19 cellular contexts compared by ENCODE assay signal in genomic region chr7:105189859-105190492, GRCh38.
DNase-seq lines count a peak whose midpoint lies in the region; ATAC-seq and TF ChIP-seq lines count a peak whose summit lies in the region.
"Had no signal": no experiment of that assay in that cellular context is flagged by ENCODE, and none has a peak within 500 bp of the region (broad histone marks: within the 10 kb centered on the region; RNA-seq: fewer than 3 reads in every experiment).

No MANE protein-coding gene starts in this region.

- H3K4me1 ChIP-seq in SK-N-SH (ENCODE audit: control insufficient read depth in 1 of 2, insufficient read depth in 2 of 2, low read depth in 1 of 2, low read length in 1 of 2) (peaks cover 0 to 7% of the 10 kb centered on the region in 2 experiments; a peak in 1 of 4 replicates), IMR-90 (ENCODE audit: control insufficient read depth, insufficient read depth, low read length) (peaks cover 9% of the 10 kb centered on the region), endodermal cell (ENCODE audit: control insufficient read depth, insufficient read depth, low read length) (no peaks in the 10 kb centered on the region), neuronal stem cell (ENCODE audit: control insufficient read depth in 2 of 2, insufficient read depth in 1 of 2, low read depth in 1 of 2, low read length in 2 of 2) (peaks cover 1 to 2% of the 10 kb centered on the region in 2 donors)
- H3K4me1 ChIP-seq: BE2C had no signal

- no TSS peak for BruUV-seq in IMR-90 (replicated peaks; lab: Mats Ljungman, UMichigan)

- H2AK5ac ChIP-seq in IMR-90 (ENCODE audit: low read depth, low read length) (no peak overlapping the region), neuronal stem cell (ENCODE audit: low read depth, low read length) (no peak overlapping the region)

- H3K14ac ChIP-seq in IMR-90 (replicated peaks; ENCODE audit: low read depth, low read length) (no peak overlapping the region), neuronal stem cell (ENCODE audit: low read length) (peak overlapping the region; percentile 41)

- H4K20me1 ChIP-seq in SK-N-SH (ENCODE audit: insufficient read depth) (peaks cover 11% of the 10 kb centered on the region; the same call in 1 of the 2 replicates), IMR-90 (ENCODE audit: insufficient read depth, low read length) (peaks cover 25% of the 10 kb centered on the region; the same call in 1 of the 2 replicates)

- CTCF ChIA-PET in SK-N-SH (lab: Yijun Ruan, JAX) (interaction anchor here (0.7 to 1.3 kb wide), 2 partner anchors 9 to 299 kb away, joined by 3 to 5 read pairs; no protein-coding TSS in a partner anchor), IMR-90 (lab: Yijun Ruan, JAX) (no interaction called here)

- H2AFZ ChIP-seq in SK-N-SH (ENCODE audit: low read depth) (no peak overlapping the region), IMR-90 (replicated peaks; ENCODE audit: low read length, poor library complexity) (no peak overlapping the region), neuronal stem cell (ENCODE audit: low read length) (no peak overlapping the region)
- H2AFZ ChIP-seq: GM23248 had no signal

- no peak overlapping the region for H3K4ac ChIP-seq in IMR-90 (ENCODE audit: low read depth, low read length)
- H3K4ac ChIP-seq in neuronal stem cell (ENCODE audit: low read length), result no peak overlapping the region

- H3K23ac ChIP-seq in IMR-90 (ENCODE audit: low read depth, low read length) (no peak overlapping the region), neuronal stem cell (ENCODE audit: low read depth, low read length, poor library complexity) (no peak overlapping the region)

- peak overlapping the region; percentile 28 for H3K27ac Mint-ChIP-seq in endodermal cell
- H3K27ac Mint-ChIP-seq: CD4-positive, alpha-beta T cell had no signal

- no peak for TF ChIP-seq EP300 in SK-N-SH (IDR thresholded peaks at IDR 0.05; ENCODE audit: borderline replicate concordance in 1 of 2, low read depth in 1 of 2, low read length in 1 of 2)

- H3K56ac ChIP-seq in IMR-90 (ENCODE audit: extremely low read depth, insufficient read depth, low read length), result no peak overlapping the region

- TF ChIP-seq CTCF in SK-N-SH (IDR thresholded peaks at IDR 0.05) (no peak), IMR-90 (conservative IDR thresholded peaks at IDR 0.05; ENCODE audit: low read depth, low read length) (no peak), endodermal cell (conservative IDR thresholded peaks at IDR 0.05) (no peak), GM20000 (IDR thresholded peaks at IDR 0.05; ENCODE audit: extremely low read depth, missing control alignments) (no peak)

- no peaks in the 10 kb centered on the region for H3K4me1 Mint-ChIP-seq in endodermal cell

- H3K9me3 Mint-ChIP-seq in endodermal cell, result no peaks in the 10 kb centered on the region
- H3K9me3 Mint-ChIP-seq: CD4-positive, alpha-beta T cell had no signal

- no peaks in the 10 kb centered on the region for H3K36me3 Mint-ChIP-seq in endodermal cell (ENCODE audit: low read depth)

- H2BK20ac ChIP-seq in IMR-90 (ENCODE audit: low read depth, low read length), result no peak overlapping the region

- peaks cover 2% of the 10 kb centered on the region for H3K79me2 ChIP-seq in SK-N-SH (ENCODE audit: insufficient read depth)

- H2BK12ac ChIP-seq in neuronal stem cell (ENCODE audit: low read length), result no peak overlapping the region

- peaks cover 10% of the 10 kb centered on the region; the same call in 1 of the 2 replicates for H3K9me1 ChIP-seq in IMR-90 (ENCODE audit: insufficient read depth, low read length)

- H4K8ac ChIP-seq in IMR-90 (ENCODE audit: low read depth in 2 of 2, low read length in 2 of 2), result no peak overlapping the region
- no peak overlapping the region for H4K8ac ChIP-seq in neuronal stem cell (ENCODE audit: low read depth, low read length)

- no peaks in the 10 kb centered on the region for H3K27me3 Mint-ChIP-seq in endodermal cell (ENCODE audit: insufficient read depth)
- H3K27me3 Mint-ChIP-seq: CD4-positive, alpha-beta T cell had no signal

- H3K9ac ChIP-seq in SK-N-SH, result no peak overlapping the region
- H3K9ac ChIP-seq in IMR-90 (ENCODE audit: low read depth, low read length), result no peak overlapping the region
- H3K9ac ChIP-seq in endodermal cell (ENCODE audit: extremely low read depth, low read length, poor library complexity, severe bottlenecking), result no peak overlapping the region
- peak overlapping the region; percentile 63 for H3K9ac ChIP-seq in neuronal stem cell (ENCODE audit: low read depth, low read length, poor library complexity)
- H3K9ac ChIP-seq: GM23248, KMS-11 had no signal

- no peak overlapping the region for H2BK5ac ChIP-seq in IMR-90 (ENCODE audit: low read depth, low read length, poor library complexity, severe bottlenecking)
- no peak overlapping the region for H2BK5ac ChIP-seq in neuronal stem cell (ENCODE audit: low read length)

- no peaks in the 10 kb centered on the region for H3K9me3 ChIP-seq in SK-N-SH
- H3K9me3 ChIP-seq in IMR-90 (ENCODE audit: control insufficient read depth, insufficient read depth, low read length), result no peaks in the 10 kb centered on the region
- H3K9me3 ChIP-seq in endodermal cell (ENCODE audit: control insufficient read depth, low read length), result no peaks in the 10 kb centered on the region
- H3K9me3 ChIP-seq in neuronal stem cell (replicated peaks in 1 of 2; ENCODE audit: control insufficient read depth in 2 of 2, insufficient read depth in 1 of 2, low read depth in 1 of 2, low read length in 2 of 2), result no peaks in the 10 kb centered on the region
- H3K9me3 ChIP-seq: BE2C had no signal

- H3K36me3 ChIP-seq in SK-N-SH (replicated peaks in 1 of 2; ENCODE audit: control insufficient read depth in 1 of 2, insufficient read depth in 2 of 2, low read length in 1 of 2) (peaks cover 0 to 11% of the 10 kb centered on the region in 2 experiments), IMR-90 (ENCODE audit: control insufficient read depth, insufficient read depth, low read length) (no peaks in the 10 kb centered on the region), endodermal cell (ENCODE audit: control insufficient read depth, insufficient read depth, low read length) (no peaks in the 10 kb centered on the region), neuronal stem cell (replicated peaks in 1 of 2; ENCODE audit: control insufficient read depth in 2 of 2, insufficient read depth in 2 of 2, low read length in 2 of 2) (no peaks in the 10 kb centered on the region)
- H3K36me3 ChIP-seq: BE2C had no signal

- H3K4me3 ChIP-seq in SK-N-SH (ENCODE audit: low read depth in 2 of 2, low read length in 1 of 2), result no peak overlapping the region
- H3K4me3 ChIP-seq in IMR-90 (ENCODE audit: insufficient read depth, low read depth, low read length), result no peak overlapping the region
- H3K4me3 ChIP-seq in endodermal cell (ENCODE audit: low read length), result no peak overlapping the region
- H3K4me3 ChIP-seq in neuronal stem cell (ENCODE audit: low read length in 2 of 2), result no peak overlapping the region
- H3K4me3 ChIP-seq: GM23248 had no signal

- WGBS in SK-N-SH (ENCODE audit: low lambda C conversion rate), result 98% methylated on average over 8 of the region's 8 CpGs
- WGBS in IMR-90 (ENCODE audit: extremely low coverage in 2 of 2, insufficient read length in 1 of 2), 2 experiments, result 98% methylated on average over 5 of the region's 8 CpGs; no CpG with 5 or more reads in 1 of the 2 experiments
- WGBS in endodermal cell (ENCODE audit: insufficient coverage in 1 of 2, insufficient read length in 1 of 2), 2 experiments, result 90 to 93% methylated on average over 6 to 8 of the region's 8 CpGs
- no CpG with 5 or more reads among the region's 8 CpGs for WGBS in neuronal stem cell (ENCODE audit: extremely low coverage in 2 of 2, insufficient read length in 2 of 2, insufficient replicate concordance in 1 of 2), 2 donors

- H4K91ac ChIP-seq in IMR-90 (ENCODE audit: insufficient read depth, low read depth, low read length) (no peak overlapping the region), neuronal stem cell (ENCODE audit: low read depth, low read length, poor library complexity) (no peak overlapping the region)

- POLR2A ChIA-PET in SK-N-SH (lab: Yijun Ruan, JAX), result no interaction called here
- POLR2A ChIA-PET in IMR-90 (lab: Charles Lee; ENCODE audit: unreplicated experiment), result no interaction called here

- dilution Hi-C loops in IMR-90 (cut with HindIII; ENCODE audit: low sequenced_read_pairs, unreplicated experiment), result no loop called here

- H3K79me1 ChIP-seq in IMR-90 (ENCODE audit: low read depth in 1 of 2, low read length in 2 of 2) (peaks cover 24 to 44% of the 10 kb centered on the region in 2 experiments), neuronal stem cell (ENCODE audit: low read depth, low read length) (no peaks in the 10 kb centered on the region)

- TF ChIP-seq POLR2A in IMR-90 (IDR thresholded peaks at IDR 0.05; ENCODE audit: low read depth, low read length), result no peak

- ATAC-seq in SK-N-SH treated with all-trans-retinoic acid at 6 μM for 48 hours, result peak; percentile 31; the same call in 2 of the 3 replicates
- ATAC-seq in IMR-90 (ENCODE audit: low read depth), result peak; percentile 46
- ATAC-seq: Panc1 had no signal

- no peaks in the 10 kb centered on the region for H3K9me2 ChIP-seq in SK-N-SH

- H2BK120ac ChIP-seq in IMR-90 (ENCODE audit: low read depth, low read length) (no peak overlapping the region), neuronal stem cell (ENCODE audit: low read depth, low read length) (no peak overlapping the region)

- H4K5ac ChIP-seq in IMR-90 (ENCODE audit: low read depth, low read length), result no peak overlapping the region

- H3K4me3 Mint-ChIP-seq in endodermal cell, result no peak overlapping the region
- H3K4me3 Mint-ChIP-seq: CD4-positive, alpha-beta T cell had no signal

- no peak overlapping the region for H3K27ac ChIP-seq in SK-N-SH (ENCODE audit: low read depth in 2 of 2, low read length in 1 of 2)
- no peak overlapping the region for H3K27ac ChIP-seq in IMR-90 (ENCODE audit: insufficient read depth, low read length)
- H3K27ac ChIP-seq in endodermal cell (ENCODE audit: low read depth, low read length), result no peak overlapping the region
- H3K27ac ChIP-seq in neuronal stem cell (replicated peaks; ENCODE audit: low read length), result no peak overlapping the region
- H3K27ac ChIP-seq: 22Rv1, GM23248, KMS-11 had no signal

- H3K4me2 ChIP-seq in SK-N-SH, result no peak overlapping the region
- H3K4me2 ChIP-seq in IMR-90 (ENCODE audit: low read depth, low read length), result no peak overlapping the region
- H3K4me2 ChIP-seq in neuronal stem cell (ENCODE audit: insufficient read depth, low read length, poor library complexity, severe bottlenecking), result no peak overlapping the region
- H3K4me2 ChIP-seq: KMS-11 had no signal

- H3K27me3 ChIP-seq in SK-N-SH (ENCODE audit: insufficient read depth) (no peaks in the 10 kb centered on the region), IMR-90 (ENCODE audit: control insufficient read depth, insufficient read depth, low read length) (no peaks in the 10 kb centered on the region), endodermal cell (ENCODE audit: control insufficient read depth, insufficient read depth, low read length, poor library complexity, severe bottlenecking) (no peaks in the 10 kb centered on the region), neuronal stem cell (ENCODE audit: control insufficient read depth in 3 of 3, insufficient read depth in 3 of 3, low read depth in 1 of 3, low read length in 3 of 3) (no peaks in the 10 kb centered on the region)
- H3K27me3 ChIP-seq: BE2C had no signal

- in situ Hi-C loops in IMR-90 (cut with MboI; ENCODE audit: low sequenced_read_pairs), result no loop called here

- intact Hi-C loops in IMR-90 (cut with micrococcal nuclease), result no loop called here

- TF ChIP-seq RAD21 in SK-N-SH (IDR thresholded peaks at IDR 0.05; ENCODE audit: low read length) (no peak), IMR-90 (IDR thresholded peaks at IDR 0.05; ENCODE audit: low read length) (no peak)

- DNase-seq in SK-N-SH (no peak), IMR-90 (peak; percentile 12), endodermal cell (no peak), neuronal stem cell (ENCODE audit: low spot score) (no peak), HuH-7 (ENCODE audit: low spot score) (no peak), GM20000 (ENCODE audit: low spot score) (no peak), NCI-H526 treated with DMSO at 0.1 percent for 48 hours (lab: John Stamatoyannopoulos, UW) (no peak)
- DNase-seq: BE2C; CD4-positive, alpha-beta T cell; NCI-H1048; NCI-H1436 treated with DMSO at 0.1 percent for 48 hours; NCI-H2081; NCI-H510A; SHP77 treated with DMSO at 0.1 percent for 48 hours had no signal

- H3F3A ChIP-seq in SK-N-SH (replicated peaks; ENCODE audit: insufficient read depth), result no peaks in the 10 kb centered on the region

- H2AK9ac ChIP-seq in IMR-90 (replicated peaks; ENCODE audit: low read depth, low read length, poor library complexity), result no peak overlapping the region

- H2BK15ac ChIP-seq in IMR-90 (ENCODE audit: low read depth, low read length), result no peak overlapping the region
- H2BK15ac ChIP-seq in neuronal stem cell (ENCODE audit: low read length), result no peak overlapping the region

- H3K18ac ChIP-seq in IMR-90 (ENCODE audit: low read depth, low read length), result no peak overlapping the region
- peak overlapping the region; percentile 70 for H3K18ac ChIP-seq in neuronal stem cell (ENCODE audit: low read length)
